In genomic region chr17:82449136-82449882, GRCh38 we compare ENCODE assay signal across 8 cellular contexts. TPM values are rescaled to one million over a fixed set of nuclear protein-coding genes. Genes with fewer than 3 reads are reported as not detected.
DNase-seq lines count a peak whose midpoint lies in the region; ATAC-seq and TF ChIP-seq lines count a peak whose summit lies in the region.

No MANE protein-coding gene starts in this region.

- POLR2A ChIA-PET in RWPE1 (lab: Yijun Ruan, JAX; ENCODE audit: low non-redundant PET) = no interaction called here

- peak overlapping the region; percentile 94 to 99 for H3K27ac Mint-ChIP-seq in activated naive CD4-positive, alpha-beta T cell treated with anti-CD3 and anti-CD28 coated beads, Interleukin-2, amount 50 U/mL, for 72 hours

- no peak for TF ChIP-seq CTCF in RWPE1 (conservative IDR thresholded peaks at IDR 0.05; ENCODE audit: low read depth)

- H3K9me3 Mint-ChIP-seq in activated naive CD4-positive, alpha-beta T cell treated with anti-CD3 and anti-CD28 coated beads, Interleukin-2, amount 50 U/mL, for 72 hours = no peaks in the 10 kb centered on the region

- H3K27ac ChIP-seq in RWPE1 = peak overlapping the region; percentile 81
- peak overlapping the region; percentile 89 for H3K27ac ChIP-seq in layer of hippocampus (ENCODE audit: low read depth, low read length)

- no peaks in the 10 kb centered on the region for H3K27me3 ChIP-seq in layer of hippocampus (ENCODE audit: control insufficient read depth, insufficient read depth, low read length)

- H3K36me3 Mint-ChIP-seq in activated naive CD4-positive, alpha-beta T cell treated with anti-CD3 and anti-CD28 coated beads, Interleukin-2, amount 50 U/mL, for 72 hours = peaks cover 25 to 56% of the 10 kb centered on the region in 2 donors

- DNase-seq in RWPE1 (ENCODE audit: low spot score) = no peak
- peak; percentile 59 to 81 for DNase-seq in activated naive CD4-positive, alpha-beta T cell treated with anti-CD3 and anti-CD28 coated beads, Interleukin-2, amount 50 U/mL, for 72 hours (ENCODE audit: low spot score in 2 of 2)
- DNase-seq in stimulated activated CD8-positive, alpha-beta memory T cell treated with anti-CD3 and anti-CD28 coated beads, Interleukin-12 subunit alpha, Interleukin-12 subunit beta, amount 100 ng/mL, for 24 hours (ENCODE audit: extremely low read depth) = peak; percentile 28
- DNase-seq in NCI-H2171 (lab: John Stamatoyannopoulos, UW) = no peak

- CTCF ChIA-PET in RWPE1 (lab: Yijun Ruan, JAX) = interaction anchor here (0.6 kb wide), 1 partner anchor 317 kb away, joined by 4 read pairs; no protein-coding TSS in a partner anchor

- ATAC-seq in GM18517 (IDR thresholded peaks at IDR 0.05; ENCODE audit: unreplicated experiment) = peak; percentile 54
- peak; percentile 38 for ATAC-seq in HG02852 (IDR thresholded peaks at IDR 0.05; ENCODE audit: unreplicated experiment)
- peak; percentile 59 to 62 for ATAC-seq in activated naive CD4-positive, alpha-beta T cell treated with anti-CD3 and anti-CD28 coated beads, Interleukin-2, amount 50 U/mL, for 72 hours
- ATAC-seq in GM19463 (IDR thresholded peaks at IDR 0.05; ENCODE audit: unreplicated experiment) = no peak

RNA-seq across cellular contexts. Expression of gene CYBC1, which starts 1.2 kb away (rescaled TPM):
- 100 to 1,000 TPM; 205 to 401 TPM for total RNA-seq in activated naive CD4-positive, alpha-beta T cell treated with anti-CD3 and anti-CD28 coated beads, Interleukin-2, amount 50 U/mL, for 72 hours

RNA-seq across cellular contexts. Expression of gene NARF, which starts 9.2 kb away (rescaled TPM):
- total RNA-seq in activated naive CD4-positive, alpha-beta T cell treated with anti-CD3 and anti-CD28 coated beads, Interleukin-2, amount 50 U/mL, for 72 hours = 100 to 1,000 TPM; 159 TPM

RNA-seq across cellular contexts. Expression of gene OGFOD3, which starts 30.9 kb away (rescaled TPM):
- 10 to 100 TPM; 16.8 to 23.5 TPM for total RNA-seq in activated naive CD4-positive, alpha-beta T cell treated with anti-CD3 and anti-CD28 coated beads, Interleukin-2, amount 50 U/mL, for 72 hours

RNA-seq across cellular contexts. Expression of gene HEXD, which starts 31.2 kb away (rescaled TPM):
- 10 to 100 TPM; 16.2 to 33.6 TPM for total RNA-seq in activated naive CD4-positive, alpha-beta T cell treated with anti-CD3 and anti-CD28 coated beads, Interleukin-2, amount 50 U/mL, for 72 hours

Comparison
In these comparisons a context has a peak if more than half of its experiments do, and no peak if none do; other contexts are left out.
1. DNase-seq: peak in activated naive CD4-positive, alpha-beta T cell treated with anti-CD3 and anti-CD28 coated beads, Interleukin-2, amount 50 U/mL, for 72 hours (2 of 2) and stimulated activated CD8-positive, alpha-beta memory T cell treated with anti-CD3 and anti-CD28 coated beads, Interleukin-12 subunit alpha, Interleukin-12 subunit beta, amount 100 ng/mL, for 24 hours (single experiment); none in RWPE1 (single experiment) and NCI-H2171 (single experiment).